In the genomic region with DNA sequence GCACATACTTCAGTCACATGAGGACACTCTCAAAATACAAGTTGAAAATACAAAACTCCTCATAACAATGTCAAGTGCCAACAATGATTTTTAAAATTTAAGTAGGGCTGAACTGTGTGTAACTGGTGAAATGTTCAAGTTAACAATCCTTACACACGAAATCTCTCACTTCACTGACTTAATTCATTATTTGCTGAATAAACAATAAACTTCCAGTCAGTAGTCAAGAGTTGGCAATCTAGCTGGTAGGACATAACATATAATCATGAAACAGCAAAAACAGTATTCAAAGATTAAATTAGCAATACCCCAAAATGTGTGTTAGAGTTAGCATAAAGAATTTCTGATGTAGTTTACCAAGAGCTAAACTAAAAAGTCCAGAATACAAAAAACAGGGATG, we compare ENCODE assay signal across 13 cellular contexts. TPM values are rescaled to one million over a fixed set of nuclear protein-coding genes. Genes with fewer than 3 reads are reported as not detected.
A peak's percentile ranks its signal among the peaks of the same experiment; 100 is the strongest.
DNase-seq lines count a peak whose midpoint lies in the region; ATAC-seq, FAIRE-seq and TF ChIP-seq lines count a peak whose summit lies in the region.
"Had no signal": no experiment of that assay in that cellular context is flagged by ENCODE, and none has a peak within 500 bp of the region (broad histone marks: within the 10 kb centered on the region; RNA-seq: fewer than 3 reads in every experiment).

No MANE protein-coding gene starts in this region.

- H3K9me2 ChIP-seq in SU-DHL-6 (replicated peaks; ENCODE audit: insufficient read depth, low read length): no peaks in the 10 kb centered on the region

- no peak overlapping the region for H4K5ac ChIP-seq in mesendoderm (ENCODE audit: low read length)

- no peak overlapping the region for H2BK5ac ChIP-seq in mesendoderm (ENCODE audit: low read length)

- 43 to 56% methylated on average over 1 of the region's 1 CpG for WGBS in esophagus squamous epithelium, 2 donors
- WGBS in pancreas, 2 donors: 21 to 22% methylated on average over 1 of the region's 1 CpG
- no CpG with 5 or more reads among the region's 1 CpG for WGBS in mesendoderm (ENCODE audit: extremely low coverage, insufficient coverage, low lambda C conversion rate)

- no peak overlapping the region for H3K4ac ChIP-seq in mesendoderm (ENCODE audit: low read depth, low read length)

- no peaks in the 10 kb centered on the region for H3K27me3 Mint-ChIP-seq in T-helper 2 cell treated with Interferon-gamma antibody and Interleukin-4, amounts not matched to agents 5 μg/mL and 100 μg/mL, for 36 hours (ENCODE audit: low read depth)

- H3K79me1 ChIP-seq in mesendoderm (ENCODE audit: low read length): peaks cover 6% of the 10 kb centered on the region

- H4K8ac ChIP-seq in mesendoderm (ENCODE audit: low read depth, low read length): no peak overlapping the region

- H3K27ac ChIP-seq in SU-DHL-6 (ENCODE audit: low read depth, low read length) (no peak overlapping the region; the same call in 1 of the 2 replicates), esophagus squamous epithelium (peak overlapping the region in 3 of 4 donors; percentile 97 to 99 (median 99)), pancreas (peak overlapping the region in 3 of 4 donors; percentile 93 to 99 (median 99)), mesendoderm (ENCODE audit: low read depth, low read length) (no peak overlapping the region)

- no peak overlapping the region for H2BK15ac ChIP-seq in mesendoderm (replicated peaks; ENCODE audit: low read depth)

- FAIRE-seq in pancreas (lab: Jason Lieb, UNC): no peak

- H3K79me2 ChIP-seq in SU-DHL-6 (ENCODE audit: insufficient read depth, low read length): peaks cover 28% of the 10 kb centered on the region; the same call in 1 of the 2 replicates
- H3K79me2 ChIP-seq in mesendoderm (ENCODE audit: control insufficient read depth, insufficient read depth, low read length): peaks cover 16% of the 10 kb centered on the region

- no peaks in the 10 kb centered on the region for H4K20me1 ChIP-seq in SU-DHL-6 (ENCODE audit: low read depth, low read length)

- no peaks in the 10 kb centered on the region for H3K9me3 ChIP-seq in SU-DHL-6 (ENCODE audit: insufficient read depth, low read length)
- H3K9me3 ChIP-seq in esophagus squamous epithelium: no peaks in the 10 kb centered on the region
- H3K9me3 ChIP-seq in pancreas: no peaks in the 10 kb centered on the region

- H2AK5ac ChIP-seq in mesendoderm (ENCODE audit: low read length): no peak overlapping the region

- H3K36me3 ChIP-seq in SU-DHL-6 (ENCODE audit: low read length) (no peaks in the 10 kb centered on the region), esophagus squamous epithelium (no peaks in the 10 kb centered on the region), pancreas (no peaks in the 10 kb centered on the region), mesendoderm (ENCODE audit: control insufficient read depth, insufficient read depth, low read length) (no peaks in the 10 kb centered on the region)

- H3K9ac ChIP-seq in SU-DHL-6 (ENCODE audit: low read length): peak overlapping the region; percentile 86
- no peak overlapping the region for H3K9ac ChIP-seq in mesendoderm (ENCODE audit: low read length)

- peak overlapping the region; percentile 92 for H3K4me3 Mint-ChIP-seq in T-helper 2 cell treated with Interferon-gamma antibody and Interleukin-4, amounts not matched to agents 5 μg/mL and 100 μg/mL, for 36 hours

- no peak for TF ChIP-seq CTCF in SU-DHL-6 (IDR thresholded peaks at IDR 0.05; ENCODE audit: insufficient read depth, low read length, poor library complexity, severe bottlenecking)
- TF ChIP-seq CTCF in esophagus squamous epithelium (IDR thresholded peaks at IDR 0.05): no peak
- no peak for TF ChIP-seq CTCF in pancreas (IDR thresholded peaks at IDR 0.05)

- H3K4me1 Mint-ChIP-seq in T-helper 2 cell treated with Interferon-gamma antibody and Interleukin-4, amounts not matched to agents 5 μg/mL and 100 μg/mL, for 36 hours (ENCODE audit: low read depth): peaks cover 37% of the 10 kb centered on the region

- no peak for TF ChIP-seq POLR2A in esophagus squamous epithelium (IDR thresholded peaks at IDR 0.05)

- peaks cover 4% of the 10 kb centered on the region for H3K36me3 Mint-ChIP-seq in T-helper 2 cell treated with Interferon-gamma antibody and Interleukin-4, amounts not matched to agents 5 μg/mL and 100 μg/mL, for 36 hours (ENCODE audit: low read depth)

- peaks cover 9% of the 10 kb centered on the region for H3F3A ChIP-seq in SU-DHL-6 (ENCODE audit: insufficient read depth)

- peak overlapping the region; percentile 87 for H3K4me3 ChIP-seq in SU-DHL-6 (ENCODE audit: insufficient read depth, low read length, poor library complexity, severe bottlenecking)
- H3K4me3 ChIP-seq in esophagus squamous epithelium: peak overlapping the region in 1 of 4 donors; percentile 87
- peak overlapping the region in 1 of 4 donors; percentile 86 for H3K4me3 ChIP-seq in pancreas
- no peak overlapping the region for H3K4me3 ChIP-seq in mesendoderm (ENCODE audit: low read length)

- intact Hi-C loops in esophagus squamous epithelium (cut with DNase I) (no loop called here), pancreas (cut with DNase I) (no loop called here)

- H3K18ac ChIP-seq in mesendoderm (ENCODE audit: low read length): no peak overlapping the region

- no peak overlapping the region for H2AFZ ChIP-seq in SU-DHL-6 (ENCODE audit: low read depth, low read length, severe bottlenecking)

- H3K27ac Mint-ChIP-seq in T-helper 2 cell treated with Interferon-gamma antibody and Interleukin-4, amounts not matched to agents 5 μg/mL and 100 μg/mL, for 36 hours: peak overlapping the region; percentile 28

- no peak for ATAC-seq in pancreas
- ATAC-seq in HG03469 (IDR thresholded peaks at IDR 0.05; ENCODE audit: unreplicated experiment): no peak
- ATAC-seq in HG03457 (IDR thresholded peaks at IDR 0.05; ENCODE audit: unreplicated experiment): no peak

- H3K4me1 ChIP-seq in esophagus squamous epithelium (peaks cover 15 to 48% (median 31%) of the 10 kb centered on the region in 3 donors), pancreas (peaks cover 5 to 13% (median 12%) of the 10 kb centered on the region in 3 donors), mesendoderm (ENCODE audit: control insufficient read depth, low read depth, low read length) (peaks cover 4% of the 10 kb centered on the region)

- no peaks in the 10 kb centered on the region for H3K9me3 Mint-ChIP-seq in T-helper 2 cell treated with Interferon-gamma antibody and Interleukin-4, amounts not matched to agents 5 μg/mL and 100 μg/mL, for 36 hours

- no peak overlapping the region for H3K23ac ChIP-seq in mesendoderm (ENCODE audit: low read length)

- no peak for DNase-seq in T-helper 2 cell treated with Interferon-gamma antibody and Interleukin-4, amounts not matched to agents 5 μg/mL and 100 μg/mL, for 36 hours (ENCODE audit: low spot score)
- DNase-seq in T-helper 2 cell (no peak), esophagus squamous epithelium (lab: John Stamatoyannopoulos, UW) (no peak), pancreas (no peak), mesendoderm (no peak)
- DNase-seq: effector CD4-positive, alpha-beta T cell; NCI-H1417; SHP77; stimulated activated CD4-positive, alpha-beta T cell treated with anti-CD3 and anti-CD28 coated beads, Interleukin-4, amount 100 ng/mL, for 4 hours; trophoblast cell had no signal

- H2BK120ac ChIP-seq in mesendoderm (ENCODE audit: low read depth, low read length): no peak overlapping the region

- H3K27me3 ChIP-seq in SU-DHL-6 (ENCODE audit: low read length) (no peaks in the 10 kb centered on the region), esophagus squamous epithelium (no peaks in the 10 kb centered on the region), pancreas (no peaks in the 10 kb centered on the region), mesendoderm (ENCODE audit: insufficient read depth, low read length, poor library complexity) (no peaks in the 10 kb centered on the region)

- H3K4me2 ChIP-seq in SU-DHL-6 (ENCODE audit: low read depth, low read length, poor library complexity, severe bottlenecking) (peak overlapping the region; percentile 98), mesendoderm (ENCODE audit: low read length) (no peak overlapping the region)

- no peak overlapping the region for H3K56ac ChIP-seq in mesendoderm (ENCODE audit: low read length)

RNA-seq across cellular contexts. Expression of a gene that starts 1.9 kb away (rescaled TPM):
- total RNA-seq in esophagus squamous epithelium (1 to 10 TPM; 3.4 to 9.2 (median 6.6) TPM), pancreas (1 to 10 TPM; 4.0 to 7.5 (median 4.7) TPM)
- 1 to 10 TPM; 2.4 to 5.0 TPM for polyA plus RNA-seq in pancreas
- 4.7 TPM for polyA plus RNA-seq in mesendoderm (2013, experiment 1 of 2)
- 5.4 TPM for polyA plus RNA-seq in mesendoderm (2013, experiment 2 of 2)

Comparison
In these comparisons a context has a peak if more than half of its experiments do, and no peak if none do; other contexts are left out.
1. H3K27ac ChIP-seq: peak in esophagus squamous epithelium (3 of 4) and pancreas (3 of 4); none in SU-DHL-6 (single experiment) and mesendoderm (single experiment).